In genomic region chr7:138097064-138097741, GRCh38 we compare ENCODE assay signal across 9 cellular contexts. TPM values are rescaled to one million over a fixed set of nuclear protein-coding genes. Genes with fewer than 3 reads are reported as not detected.
A peak's percentile ranks its signal among the peaks of the same experiment; 100 is the strongest.
DNase-seq lines count a peak whose midpoint lies in the region; ATAC-seq, FAIRE-seq and TF ChIP-seq lines count a peak whose summit lies in the region.
"Had no signal": no experiment of that assay in that cellular context is flagged by ENCODE, and none has a peak within 500 bp of the region (broad histone marks: within the 10 kb centered on the region; RNA-seq: fewer than 3 reads in every experiment).

No MANE protein-coding gene starts in this region.

- intact Hi-C loops in kidney (cut with DNase I) (no loop called here), tibial artery (cut with DNase I; ENCODE audit: low total_unique reads) (no loop called here)

- H3K4me3 ChIP-seq in kidney (ENCODE audit: low read length in 2 of 2) (no peak overlapping the region), tibial nerve (no peak overlapping the region), tibial artery (no peak overlapping the region)
- no peak overlapping the region for H3K4me3 ChIP-seq in effector memory CD4-positive, alpha-beta T cell (ENCODE audit: insufficient read depth, low read depth, low read length, poor library complexity, severe bottlenecking)
- H3K4me3 ChIP-seq: SJSA1 had no signal

- ATAC-seq in HG03025 (IDR thresholded peaks at IDR 0.05; ENCODE audit: low FRiP score, unreplicated experiment) (peak; percentile 55), HG02588 (IDR thresholded peaks at IDR 0.05; ENCODE audit: unreplicated experiment) (no peak)

- POLR2A ChIA-PET in GM10248 (lab: Yijun Ruan, JAX) = no interaction called here

- no peak for FAIRE-seq in kidney (lab: Jason Lieb, UNC)

- no peaks in the 10 kb centered on the region for H3K9me3 ChIP-seq in kidney (ENCODE audit: control insufficient read depth in 1 of 2, low read length in 2 of 2)
- H3K9me3 ChIP-seq in effector memory CD4-positive, alpha-beta T cell (ENCODE audit: control insufficient read depth, low read length) = no peaks in the 10 kb centered on the region
- no peaks in the 10 kb centered on the region for H3K9me3 ChIP-seq in tibial nerve
- H3K9me3 ChIP-seq in tibial artery = no peaks in the 10 kb centered on the region
- H3K9me3 ChIP-seq: SJSA1 had no signal

- H3K27me3 ChIP-seq in effector memory CD4-positive, alpha-beta T cell (replicated peaks; ENCODE audit: control insufficient read depth, insufficient read depth, low read length, poor library complexity, severe bottlenecking) = no peaks in the 10 kb centered on the region
- no peaks in the 10 kb centered on the region for H3K27me3 ChIP-seq in tibial nerve
- no peaks in the 10 kb centered on the region for H3K27me3 ChIP-seq in tibial artery
- H3K27me3 ChIP-seq: SJSA1 had no signal

- in situ Hi-C loops in SK-MEL-5 (cut with HindIII; ENCODE audit: low pct_unique_long_range_greater_than_20kb, low sequenced_read_pairs) = no loop called here

- H3K4me1 ChIP-seq in kidney (ENCODE audit: control insufficient read depth in 1 of 2, insufficient read depth in 1 of 2, low read depth in 1 of 2, low read length in 2 of 2) = peaks cover 0 to 5% of the 10 kb centered on the region in 2 donors
- no peaks in the 10 kb centered on the region for H3K4me1 ChIP-seq in effector memory CD4-positive, alpha-beta T cell (ENCODE audit: control insufficient read depth, insufficient read depth, low read length, poor library complexity, severe bottlenecking)
- no peaks in the 10 kb centered on the region for H3K4me1 ChIP-seq in tibial nerve
- H3K4me1 ChIP-seq in tibial artery = no peaks in the 10 kb centered on the region
- H3K4me1 ChIP-seq: SJSA1 had no signal

- CTCF ChIA-PET in GM10248 (lab: Yijun Ruan, JAX) = interaction anchor here (0.9 to 1.5 kb wide), 5 partner anchors 9 to 641 kb away, joined by 3 to 4 read pairs (median 3); no protein-coding TSS in a partner anchor

- WGBS in tibial nerve, 2 donors = 80 to 84% methylated on average over 3 of the region's 3 CpGs

- no peak overlapping the region for H3K27ac ChIP-seq in kidney (ENCODE audit: low read depth in 2 of 2, low read length in 2 of 2)
- no peak overlapping the region for H3K27ac ChIP-seq in effector memory CD4-positive, alpha-beta T cell (ENCODE audit: insufficient read depth, low read length, poor library complexity, severe bottlenecking)
- H3K27ac ChIP-seq in tibial nerve = no peak overlapping the region
- H3K27ac ChIP-seq in tibial artery = no peak overlapping the region
- H3K27ac ChIP-seq: SJSA1 had no signal

- no peak for TF ChIP-seq EP300 in tibial nerve (IDR thresholded peaks at IDR 0.05)

- peak; percentile 37 for DNase-seq in GM10248 (ENCODE audit: extremely low spot score)
- DNase-seq in SK-MEL-5 (ENCODE audit: low read depth, low spot score) = peak; percentile 65
- no peak for DNase-seq in kidney
- DNase-seq in effector memory CD4-positive, alpha-beta T cell = no peak
- DNase-seq in tibial nerve (ENCODE audit: low spot score in 2 of 2) = no peak
- DNase-seq in tibial artery = no peak

- H3K9ac ChIP-seq in kidney (ENCODE audit: low read length in 2 of 2) = no peak overlapping the region

- H3K36me3 ChIP-seq in kidney (ENCODE audit: control insufficient read depth in 1 of 2, insufficient read depth in 2 of 2, low read length in 2 of 2) (no peaks in the 10 kb centered on the region), tibial nerve (no peaks in the 10 kb centered on the region), tibial artery (no peaks in the 10 kb centered on the region)
- H3K36me3 ChIP-seq in effector memory CD4-positive, alpha-beta T cell (ENCODE audit: control insufficient read depth, insufficient read depth, low read length) = no peaks in the 10 kb centered on the region
- H3K36me3 ChIP-seq: SJSA1 had no signal

- TF ChIP-seq POLR2A in tibial nerve (IDR thresholded peaks at IDR 0.05) = no peak

- TF ChIP-seq CTCF in GM10248 (IDR thresholded peaks at IDR 0.05; ENCODE audit: control extremely low read depth, extremely low read depth, low read depth, missing control alignments) (peak; percentile 14), kidney (IDR thresholded peaks at IDR 0.05; ENCODE audit: borderline replicate concordance, extremely low read depth, insufficient read depth) (peak; percentile 10), tibial nerve (IDR thresholded peaks at IDR 0.05) (peak in 1 of 5 experiments; percentile 17), tibial artery (IDR thresholded peaks at IDR 0.05) (no peak)

RNA-seq across cellular contexts. Expression of gene AKR1D1, which starts 20.9 kb away (rescaled TPM):
- total RNA-seq in SK-MEL-5 (2014; rRNA removed; shearing (Covaris generic)) = 0.13 TPM in 1 of 2 replicates, not detected in the other
- not detected in 2 replicates for polyA plus RNA-seq in SK-MEL-5 (2015; cell fraction: cytosol; rRNA removed)
- polyA plus RNA-seq in SK-MEL-5 (2015; cell fraction: nucleus; rRNA removed) = not detected in 2 replicates
- total RNA-seq in kidney (not detected), tibial nerve (not detected)
- polyA plus RNA-seq in kidney (ENCODE audit: insufficient read depth, low read depth, low replicate concordance) = not detected
- total RNA-seq: SJSA1 had no signal

Comparison
In these comparisons a context has a peak if more than half of its experiments do, and no peak if none do; other contexts are left out.
1. DNase-seq: peak in GM10248 (single experiment) and SK-MEL-5 (single experiment); none in kidney (single experiment), effector memory CD4-positive, alpha-beta T cell (0 of 3), tibial nerve (0 of 2) and tibial artery (0 of 2).
2. CTCF ChIP-seq: peak in GM10248 (single experiment) and kidney (single experiment); none in tibial artery (0 of 2).